Comparison of ENCODE assay signal across 16 cellular contexts in genomic region chr6:15462717-15463525, GRCh38.
A peak's percentile ranks its signal among the peaks of the same experiment; 100 is the strongest.
DNase-seq lines count a peak whose midpoint lies in the region; ATAC-seq, FAIRE-seq and TF ChIP-seq lines count a peak whose summit lies in the region.
"Had no signal": no experiment of that assay in that cellular context is flagged by ENCODE, and none has a peak within 500 bp of the region (broad histone marks: within the 10 kb centered on the region; RNA-seq: fewer than 3 reads in every experiment).

No MANE protein-coding gene starts in this region.

- no peak overlapping the region for H3K27ac ChIP-seq in heart left ventricle
- peak overlapping the region; percentile 50 for H3K27ac ChIP-seq in VCaP
- peak overlapping the region; percentile 20 for H3K27ac ChIP-seq in foreskin keratinocyte
- H3K27ac ChIP-seq: skin epidermis had no signal

- H3K36me3 ChIP-seq in heart left ventricle = no peaks in the 10 kb centered on the region

- H3K4me3 ChIP-seq in heart left ventricle = no peak overlapping the region
- H3K4me3 ChIP-seq: skin epidermis had no signal

- DNase-seq in Right ventricle myocardium superior = no peak
- no peak for DNase-seq in heart left ventricle
- DNase-seq in foreskin keratinocyte = no peak
- peak; percentile 7 for DNase-seq in urothelium cell line (ENCODE audit: low spot score)
- DNase-seq in stimulated activated CD4-positive, alpha-beta T cell treated with anti-CD3 and anti-CD28 coated beads, Interleukin-2, amount 100 ng/mL, for 24 hours = no peak
- DNase-seq in GM19239 (ENCODE audit: insufficient read length, low spot score) = no peak
- DNase-seq in NCI-H2227 treated with DMSO at 0.1 percent for 48 hours (lab: John Stamatoyannopoulos, UW) = no peak
- DNase-seq: activated CD4-positive, CD25-positive, alpha-beta regulatory T cell treated with anti-CD3 and anti-CD28 coated beads, Interleukin-2, amount 50 U/mL, for 72 hours; activated CD8-positive, alpha-beta memory T cell treated with anti-CD3 and anti-CD28 coated beads, Interleukin-2, amount 50 U/mL, for 48 hours; caudate nucleus; DMS153; NCI-H1092 treated with DMSO at 0.1 percent for 48 hours; NCI-H345 had no signal

- no peaks in the 10 kb centered on the region for H3K27me3 ChIP-seq in heart left ventricle
- H3K27me3 ChIP-seq in foreskin keratinocyte = no peaks in the 10 kb centered on the region

- TF ChIP-seq POLR2A in heart left ventricle (IDR thresholded peaks at IDR 0.05) = no peak

- ATAC-seq in Right ventricle myocardium superior (ENCODE audit: poor library complexity) (peak; percentile 23), heart left ventricle (no peak), foreskin keratinocyte (no peak)

- intact Hi-C loops in Right ventricle myocardium superior (cut with DNase I) = no loop called here
- intact Hi-C loops in heart left ventricle (cut with DNase I) = no loop called here

- FAIRE-seq in urothelium cell line (lab: Jason Lieb, UNC) (no peak), GM19239 (lab: Jason Lieb, UNC) (no peak)
- FAIRE-seq: endothelial cell of umbilical vein had no signal

- no peaks in the 10 kb centered on the region for H3K9me3 ChIP-seq in heart left ventricle

- WGBS in heart left ventricle, 4 donors = 46 to 56% (median 52%) methylated on average over 8 of the region's 8 CpGs

- no peak for TF ChIP-seq CTCF in heart left ventricle (IDR thresholded peaks at IDR 0.05)
- TF ChIP-seq CTCF in VCaP (conservative IDR thresholded peaks at IDR 0.05) = no peak
- no peak for TF ChIP-seq CTCF in foreskin keratinocyte (conservative IDR thresholded peaks at IDR 0.05)

- H3K4me1 ChIP-seq in heart left ventricle = peaks cover 0 to 43% (median 24%) of the 10 kb centered on the region in 12 donors
- H3K4me1 ChIP-seq in foreskin keratinocyte = peaks cover 12% of the 10 kb centered on the region

Comparison
In these comparisons a context has a peak if more than half of its experiments do, and no peak if none do; other contexts are left out.
1. H3K27ac ChIP-seq: peak in VCaP (single experiment) and foreskin keratinocyte (single experiment); none in heart left ventricle (0 of 12).